In the genomic region with DNA sequence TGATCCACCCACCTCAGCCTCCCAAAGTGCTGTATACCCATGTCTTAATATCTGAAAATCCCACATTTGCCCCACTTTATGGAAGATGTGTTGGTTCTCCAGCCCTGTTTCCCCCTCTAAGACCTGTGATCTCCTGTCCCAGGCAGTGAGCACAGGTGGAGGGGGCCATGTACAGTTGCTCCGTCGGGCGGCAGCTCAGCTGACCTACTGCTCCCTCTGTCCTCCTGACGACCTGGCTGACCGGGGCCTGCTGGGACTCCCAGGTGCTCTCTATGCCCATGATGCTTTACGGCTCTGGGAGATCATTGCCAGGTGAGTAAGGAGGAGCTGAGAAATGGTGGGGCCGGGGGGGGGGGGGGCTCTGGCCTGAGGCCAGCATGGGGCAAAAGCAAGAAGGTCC, we compare ENCODE assay signal across 18 cellular contexts. TPM values are rescaled to one million over a fixed set of nuclear protein-coding genes. Genes with fewer than 3 reads are reported as not detected.
DNase-seq lines count a peak whose midpoint lies in the region; ATAC-seq and TF ChIP-seq lines count a peak whose summit lies in the region.
"Had no signal": no experiment of that assay in that cellular context is flagged by ENCODE, and none has a peak within 500 bp of the region (broad histone marks: within the 10 kb centered on the region; RNA-seq: fewer than 3 reads in every experiment).

No MANE protein-coding gene starts in this region.

- H3K4me3 Mint-ChIP-seq in T-helper 17 cell (no peak overlapping the region), naive B cell (no peak overlapping the region)
- H3K4me3 Mint-ChIP-seq: B cell; CD4-positive, alpha-beta T cell; CD8-positive, alpha-beta T cell had no signal

- H3K4me1 ChIP-seq in upper lobe of right lung: peaks cover 8% of the 10 kb centered on the region
- H3K4me1 ChIP-seq: Caco-2 had no signal

- DNase-seq in T-helper 17 cell (no peak), naive B cell (no peak), upper lobe of right lung (peak; percentile 63), SIG-M5 treated with dmso at 0.1 percent for 504 hours (lab: John Stamatoyannopoulos, UW; ENCODE audit: unreplicated experiment) (no peak)
- DNase-seq in activated CD4-positive, alpha-beta T cell treated with anti-CD3 and anti-CD28 coated beads, Interleukin-2, amount 50 U/mL, for 4 hours: no peak
- DNase-seq: AML-193; Caco-2; Calu3; CD8-positive, alpha-beta T cell; DMS79 treated with DMSO at 0.1 percent for 48 hours; GF-D8 had no signal

- H3K9me3 Mint-ChIP-seq in naive B cell: no peaks in the 10 kb centered on the region
- H3K9me3 Mint-ChIP-seq: CD4-positive, alpha-beta T cell; CD8-positive, alpha-beta T cell had no signal

- H3K36me3 ChIP-seq in upper lobe of right lung: peaks cover 58% of the 10 kb centered on the region

- H3K36me3 Mint-ChIP-seq in T-helper 17 cell (ENCODE audit: low read depth) (peaks cover 9% of the 10 kb centered on the region), naive B cell (peaks cover 11 to 18% of the 10 kb centered on the region in 2 donors)

- peaks cover 37% of the 10 kb centered on the region for H3K4me1 Mint-ChIP-seq in T-helper 17 cell
- peaks cover 41 to 48% (median 47%) of the 10 kb centered on the region in 3 donors for H3K4me1 Mint-ChIP-seq in naive B cell

- ATAC-seq in T-helper 17 cell: no peak
- ATAC-seq in naive B cell (ENCODE audit: low read depth in 2 of 2): no peak
- ATAC-seq in upper lobe of right lung: no peak

- H3K4me3 ChIP-seq in upper lobe of right lung: no peak overlapping the region
- H3K4me3 ChIP-seq: A549; BLaER1 treated with 17β-estradiol and CSF1 and Interleukin-3, amounts not matched to agents 10 nM and 100 nM had no signal

- intact Hi-C loops in upper lobe of right lung (cut with DNase I): loop anchor here (5.0 kb wide), 1 partner anchor 93 kb away; no protein-coding TSS in a partner anchor

- H3K27me3 ChIP-seq in upper lobe of right lung: no peaks in the 10 kb centered on the region
- H3K27me3 ChIP-seq: BLaER1 treated with 17β-estradiol and CSF1 and Interleukin-3, amounts not matched to agents 10 nM and 100 nM had no signal

- peak overlapping the region; percentile 85 for H3K27ac Mint-ChIP-seq in T-helper 17 cell
- H3K27ac Mint-ChIP-seq in naive B cell: peak overlapping the region in 4 of 6 donors; percentile 16 to 88 (median 37)
- H3K27ac Mint-ChIP-seq: B cell; CD8-positive, alpha-beta T cell had no signal

- H3K27me3 Mint-ChIP-seq in T-helper 17 cell (no peaks in the 10 kb centered on the region), naive B cell (no peaks in the 10 kb centered on the region)
- H3K27me3 Mint-ChIP-seq: B cell; CD4-positive, alpha-beta T cell had no signal

- H3K9me3 ChIP-seq in T-helper 17 cell (ENCODE audit: control insufficient read depth, low read length, poor library complexity, severe bottlenecking) (no peaks in the 10 kb centered on the region), upper lobe of right lung (no peaks in the 10 kb centered on the region)
- H3K9me3 ChIP-seq: A549; BLaER1 treated with 17β-estradiol and CSF1 and Interleukin-3, amounts not matched to agents 10 nM and 100 nM; Caco-2 had no signal

- TF ChIP-seq CTCF in upper lobe of right lung (IDR thresholded peaks at IDR 0.05): no peak

- no peak overlapping the region for H3K27ac ChIP-seq in upper lobe of right lung
- H3K27ac ChIP-seq: 22Rv1; A549; BLaER1 treated with 17β-estradiol and CSF1 and Interleukin-3, amounts not matched to agents 10 nM and 100 nM had no signal

RNA-seq across cellular contexts. Expression of gene RNASEK, which starts 6.7 kb away (rescaled TPM):
- total RNA-seq in T-helper 17 cell: 100 to 1,000 TPM; 141 to 150 TPM
- polyA plus RNA-seq in naive B cell (ENCODE audit: low read depth in 6 of 6): 100 to 1,000 TPM; 678 to 895 (median 858) TPM
- 284 TPM for total RNA-seq in upper lobe of right lung

RNA-seq across cellular contexts. Expression of gene ALOX12, which starts 9.9 kb away (rescaled TPM):
- total RNA-seq in T-helper 17 cell: 10 to 100 TPM in 1 of 2 donors, 1 to 10 TPM in 1; 1.2 to 32.0 TPM
- polyA plus RNA-seq in naive B cell (ENCODE audit: low read depth in 6 of 6): 1 to 10 TPM in 3 of 6 donors, under 1 TPM in 2, not detected in 1; 0.27 to 2.5 (median 1.4) TPM
- total RNA-seq in upper lobe of right lung: 0.17 TPM
- total RNA-seq: A172; B cell; Caco-2; Calu3; CD4-positive, alpha-beta T cell; CD8-positive, alpha-beta T cell had no signal
- polyA plus RNA-seq: A549, BJ had no signal

RNA-seq across cellular contexts. Expression of gene BCL6B, which starts 17.1 kb away (rescaled TPM):
- total RNA-seq in T-helper 17 cell (under 1 TPM in 1 of 2 donors, not detected in 1; 0.17 TPM), upper lobe of right lung (42.6 TPM)
- polyA plus RNA-seq in naive B cell (ENCODE audit: low read depth in 6 of 6): under 1 TPM in 3 of 6 donors, not detected in 3; 0.21 to 0.36 (median 0.29) TPM
- total RNA-seq: Caco-2; Calu3; CD4-positive, alpha-beta T cell; CD8-positive, alpha-beta T cell had no signal
- polyA plus RNA-seq: BJ had no signal

RNA-seq across cellular contexts. Expression of gene SLC16A13, which starts 30.1 kb away (rescaled TPM):
- total RNA-seq in T-helper 17 cell: 1 to 10 TPM; 3.3 to 4.6 TPM
- 1 to 10 TPM in 5 of 6 donors, under 1 TPM in 1; 0.66 to 3.0 (median 2.4) TPM for polyA plus RNA-seq in naive B cell (ENCODE audit: low read depth in 6 of 6)
- 10.1 TPM for total RNA-seq in upper lobe of right lung

RNA-seq across cellular contexts. Expression of gene SLC16A11, which starts 38.2 kb away (rescaled TPM):
- under 1 TPM in 1 of 2 donors, not detected in 1; 0.40 TPM for total RNA-seq in T-helper 17 cell
- polyA plus RNA-seq in naive B cell (ENCODE audit: low read depth in 6 of 6): 1 to 10 TPM in 5 of 6 donors, not detected in 1; 1.8 to 3.6 (median 2.3) TPM
- 6.8 TPM for total RNA-seq in upper lobe of right lung
- total RNA-seq: A172, Calu3 had no signal
- polyA plus RNA-seq: A549, BJ had no signal

Comparison
In these comparisons a context has a peak if more than half of its experiments do, and no peak if none do; other contexts are left out.
1. RNA of gene BCL6B, which starts 17.1 kb away (total RNA-seq): 42.6 TPM in upper lobe of right lung (single experiment); 0.17 TPM in T-helper 17 cell; every median in the first group is over 10 times any median in the second.